Comparison of ENCODE assay signal across 1 cellular context in the genomic region with DNA sequence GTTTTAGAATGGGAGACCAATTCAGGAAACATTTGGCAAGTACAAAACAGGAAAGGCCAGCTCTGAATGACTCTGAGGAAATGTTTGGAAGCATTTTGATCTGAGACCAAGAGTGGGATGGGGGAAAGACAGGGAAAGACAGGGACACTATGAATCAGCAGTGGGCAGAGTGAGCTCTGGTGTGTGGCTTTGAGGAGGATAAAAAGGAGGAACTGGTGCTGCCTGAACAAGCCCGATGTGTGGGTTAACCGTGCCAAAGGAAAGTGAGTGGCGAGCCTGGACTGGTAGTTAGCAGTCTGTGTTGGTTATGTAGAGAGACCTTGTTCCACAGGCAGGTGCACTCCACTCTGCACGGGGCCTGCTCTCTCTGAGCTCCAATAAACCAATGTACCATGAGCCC.
TF ChIP-seq lines count a peak whose summit lies in the region.

No MANE protein-coding gene starts in this region.

TF ChIP-seq in GM12878, 131 proteins besides CTCF, POLR2A, EP300 and RAD21:
- TF ChIP-seq, protein P1, sequence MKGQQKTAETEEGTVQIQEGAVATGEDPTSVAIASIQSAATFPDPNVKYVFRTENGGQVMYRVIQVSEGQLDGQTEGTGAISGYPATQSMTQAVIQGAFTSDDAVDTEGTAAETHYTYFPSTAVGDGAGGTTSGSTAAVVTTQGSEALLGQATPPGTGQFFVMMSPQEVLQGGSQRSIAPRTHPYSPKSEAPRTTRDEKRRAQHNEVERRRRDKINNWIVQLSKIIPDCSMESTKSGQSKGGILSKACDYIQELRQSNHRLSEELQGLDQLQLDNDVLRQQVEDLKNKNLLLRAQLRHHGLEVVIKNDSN (IDR thresholded peaks at IDR 0.05; ENCODE audit: borderline replicate concordance, extremely low read length, insufficient read depth, low read depth, low read length), result no peak
- TF ChIP-seq EED (IDR thresholded peaks at IDR 0.05; ENCODE audit: low read depth) (peak; percentile 67), STAT1 (conservative IDR thresholded peaks at IDR 0.05) (no peak), TARDBP (IDR thresholded peaks at IDR 0.05; ENCODE audit: borderline replicate concordance) (no peak), SPI1 (IDR thresholded peaks at IDR 0.05; ENCODE audit: borderline replicate concordance, insufficient read depth, low read depth, low read length) (peak; percentile 73; the same call in 1 of the 2 replicates), IKZF2 (IDR thresholded peaks at IDR 0.05) (peak; percentile 41 to 69; a peak in 2 of 4 replicates), IKZF1 (conservative IDR thresholded peaks at IDR 0.05) (peak; percentile 58; the same call in 1 of the 2 replicates), MTA2 (IDR thresholded peaks at IDR 0.05; ENCODE audit: low read depth) (0 out of 2 replicates have a peak, but pooled peaks have one; percentile 8), MEF2A (IDR thresholded peaks at IDR 0.05; ENCODE audit: insufficient read depth, low read depth, low read length) (no peak), RUNX3 (IDR thresholded peaks at IDR 0.05; ENCODE audit: low read length) (peak; percentile 42), GATAD2B (conservative IDR thresholded peaks at IDR 0.05; ENCODE audit: low read depth) (no peak)
- TF ChIP-seq, protein P2, sequence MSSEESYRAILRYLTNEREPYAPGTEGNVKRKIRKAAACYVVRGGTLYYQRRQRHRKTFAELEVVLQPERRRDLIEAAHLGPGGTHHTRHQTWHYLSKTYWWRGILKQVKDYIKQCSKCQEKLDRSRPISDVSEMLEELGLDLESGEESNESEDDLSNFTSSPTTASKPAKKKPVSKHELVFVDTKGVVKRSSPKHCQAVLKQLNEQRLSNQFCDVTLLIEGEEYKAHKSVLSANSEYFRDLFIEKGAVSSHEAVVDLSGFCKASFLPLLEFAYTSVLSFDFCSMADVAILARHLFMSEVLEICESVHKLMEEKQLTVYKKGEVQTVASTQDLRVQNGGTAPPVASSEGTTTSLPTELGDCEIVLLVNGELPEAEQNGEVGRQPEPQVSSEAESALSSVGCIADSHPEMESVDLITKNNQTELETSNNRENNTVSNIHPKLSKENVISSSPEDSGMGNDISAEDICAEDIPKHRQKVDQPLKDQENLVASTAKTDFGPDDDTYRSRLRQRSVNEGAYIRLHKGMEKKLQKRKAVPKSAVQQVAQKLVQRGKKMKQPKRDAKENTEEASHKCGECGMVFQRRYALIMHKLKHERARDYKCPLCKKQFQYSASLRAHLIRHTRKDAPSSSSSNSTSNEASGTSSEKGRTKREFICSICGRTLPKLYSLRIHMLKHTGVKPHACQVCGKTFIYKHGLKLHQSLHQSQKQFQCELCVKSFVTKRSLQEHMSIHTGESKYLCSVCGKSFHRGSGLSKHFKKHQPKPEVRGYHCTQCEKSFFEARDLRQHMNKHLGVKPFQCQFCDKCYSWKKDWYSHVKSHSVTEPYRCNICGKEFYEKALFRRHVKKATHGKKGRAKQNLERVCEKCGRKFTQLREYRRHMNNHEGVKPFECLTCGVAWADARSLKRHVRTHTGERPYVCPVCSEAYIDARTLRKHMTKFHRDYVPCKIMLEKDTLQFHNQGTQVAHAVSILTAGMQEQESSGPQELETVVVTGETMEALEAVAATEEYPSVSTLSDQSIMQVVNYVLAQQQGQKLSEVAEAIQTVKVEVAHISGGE (CRISPR knock-in tag; IDR thresholded peaks at IDR 0.05), result no peak
- TF ChIP-seq, protein P3, sequence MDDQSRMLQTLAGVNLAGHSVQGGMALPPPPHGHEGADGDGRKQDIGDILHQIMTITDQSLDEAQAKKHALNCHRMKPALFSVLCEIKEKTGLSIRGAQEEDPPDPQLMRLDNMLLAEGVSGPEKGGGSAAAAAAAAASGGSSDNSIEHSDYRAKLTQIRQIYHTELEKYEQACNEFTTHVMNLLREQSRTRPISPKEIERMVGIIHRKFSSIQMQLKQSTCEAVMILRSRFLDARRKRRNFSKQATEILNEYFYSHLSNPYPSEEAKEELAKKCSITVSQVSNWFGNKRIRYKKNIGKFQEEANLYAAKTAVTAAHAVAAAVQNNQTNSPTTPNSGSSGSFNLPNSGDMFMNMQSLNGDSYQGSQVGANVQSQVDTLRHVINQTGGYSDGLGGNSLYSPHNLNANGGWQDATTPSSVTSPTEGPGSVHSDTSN (IDR thresholded peaks at IDR 0.05; ENCODE audit: insufficient replicate concordance, low read depth, low read length), result no peak
